ENCODE assay signal across 25 cellular contexts in genomic region chr11:19910931-19911330, GRCh38.
A peak's percentile ranks its signal among the peaks of the same experiment; 100 is the strongest.
DNase-seq lines count a peak whose midpoint lies in the region; ATAC-seq and TF ChIP-seq lines count a peak whose summit lies in the region.
"Had no signal": no experiment of that assay in that cellular context is flagged by ENCODE, and none has a peak within 500 bp of the region (broad histone marks: within the 10 kb centered on the region; RNA-seq: fewer than 3 reads in every experiment).

No MANE protein-coding gene starts in this region.

- no peak for ATAC-seq in stimulated activated naive CD8-positive, alpha-beta T cell treated with anti-CD3 and anti-CD28 coated beads, Interleukin-15, amount 100 ng/mL, for 72 hours
- ATAC-seq: GM12878, HCT116 had no signal

- peaks cover 11% of the 10 kb centered on the region for H3K36me3 Mint-ChIP-seq in chondrocyte (ENCODE audit: low read depth)
- H3K36me3 Mint-ChIP-seq in activated CD4-positive, alpha-beta T cell treated with anti-CD3 and anti-CD28 coated beads, Interleukin-2, amount 10 ng/mL, durations not matched to agents 7 days and 5 days (ENCODE audit: low read depth), result no peaks in the 10 kb centered on the region

- POLR2A ChIA-PET in activated CD4-positive, alpha-beta T cell treated with anti-CD3 and anti-CD28 coated beads, Interleukin-2, amount 10 ng/mL, durations not matched to agents 7 days and 5 days (lab: Charles Lee), result no interaction called here

- no peak overlapping the region for H3K4me3 Mint-ChIP-seq in chondrocyte (ENCODE audit: unreplicated experiment)
- H3K4me3 Mint-ChIP-seq in stimulated activated naive CD8-positive, alpha-beta T cell treated with anti-CD3 and anti-CD28 coated beads, Interleukin-15, amount 100 ng/mL, for 72 hours, result no peak overlapping the region
- H3K4me3 Mint-ChIP-seq in activated CD4-positive, alpha-beta T cell treated with anti-CD3 and anti-CD28 coated beads, Interleukin-2, amount 10 ng/mL, durations not matched to agents 7 days and 5 days, result no peak overlapping the region

- peaks cover 59% of the 10 kb centered on the region for H3K4me1 Mint-ChIP-seq in chondrocyte (ENCODE audit: low read depth)
- no peaks in the 10 kb centered on the region for H3K4me1 Mint-ChIP-seq in stimulated activated naive CD8-positive, alpha-beta T cell treated with anti-CD3 and anti-CD28 coated beads, Interleukin-15, amount 100 ng/mL, for 72 hours
- H3K4me1 Mint-ChIP-seq in activated CD4-positive, alpha-beta T cell treated with anti-CD3 and anti-CD28 coated beads, Interleukin-2, amount 10 ng/mL, durations not matched to agents 7 days and 5 days, result no peaks in the 10 kb centered on the region

- DNase-seq in NCI-H1694 treated with DMSO at 0.1 percent for 48 hours (lab: John Stamatoyannopoulos, UW) (peak; percentile 10), NCI-H1694 (lab: John Stamatoyannopoulos, UW) (no peak), NCI-H446 treated with DMSO at 0.1 percent for 48 hours (lab: John Stamatoyannopoulos, UW) (peak; percentile 75), chondrocyte (ENCODE audit: low spot score) (no peak), medulla oblongata (ENCODE audit: extremely low spot score) (no peak)
- no peak for DNase-seq in stimulated activated naive CD8-positive, alpha-beta T cell treated with anti-CD3 and anti-CD28 coated beads, Interleukin-15, amount 100 ng/mL, for 72 hours
- no peak for DNase-seq in activated CD4-positive, alpha-beta T cell treated with anti-CD3 and anti-CD28 coated beads, Interleukin-2, amount 10 ng/mL, durations not matched to agents 7 days and 5 days
- DNase-seq: AML-193, DMS 273 treated with DMSO at 0.1 percent for 48 hours, GF-D8, GOT3, KG1, MV-4-11, NCI-H1417 treated with DMSO at 0.1 percent for 48 hours, NCI-H2081 treated with DMSO at 0.1 percent for 48 hours, NCI-H524, NCI-H82, SIG-M5 had no signal

- CTCF ChIA-PET in activated CD4-positive, alpha-beta T cell treated with anti-CD3 and anti-CD28 coated beads, Interleukin-2, amount 10 ng/mL, durations not matched to agents 7 days and 5 days (lab: Charles Lee), result no interaction called here

- H3K9me3 Mint-ChIP-seq in chondrocyte (ENCODE audit: low read depth), result no peaks in the 10 kb centered on the region
- no peaks in the 10 kb centered on the region for H3K9me3 Mint-ChIP-seq in stimulated activated naive CD8-positive, alpha-beta T cell treated with anti-CD3 and anti-CD28 coated beads, Interleukin-15, amount 100 ng/mL, for 72 hours
- H3K9me3 Mint-ChIP-seq in activated CD4-positive, alpha-beta T cell treated with anti-CD3 and anti-CD28 coated beads, Interleukin-2, amount 10 ng/mL, durations not matched to agents 7 days and 5 days, result no peaks in the 10 kb centered on the region

- peaks cover 22% of the 10 kb centered on the region for H3K4me1 ChIP-seq in rectal smooth muscle tissue (ENCODE audit: control insufficient read depth, insufficient read depth, low read length)

- no peak for TF ChIP-seq CTCF in chondrocyte (IDR thresholded peaks at IDR 0.05)

- no peaks in the 10 kb centered on the region for H3K36me3 ChIP-seq in rectal smooth muscle tissue (ENCODE audit: control insufficient read depth, insufficient read depth, low read length)

- H3K27me3 ChIP-seq in rectal smooth muscle tissue (ENCODE audit: control insufficient read depth, insufficient read depth, low read length), result no peaks in the 10 kb centered on the region

- H3K27me3 Mint-ChIP-seq in chondrocyte (ENCODE audit: low read depth), result no peaks in the 10 kb centered on the region
- no peaks in the 10 kb centered on the region for H3K27me3 Mint-ChIP-seq in stimulated activated naive CD8-positive, alpha-beta T cell treated with anti-CD3 and anti-CD28 coated beads, Interleukin-15, amount 100 ng/mL, for 72 hours
- peaks cover 3% of the 10 kb centered on the region for H3K27me3 Mint-ChIP-seq in activated CD4-positive, alpha-beta T cell treated with anti-CD3 and anti-CD28 coated beads, Interleukin-2, amount 10 ng/mL, durations not matched to agents 7 days and 5 days

- H3K27ac Mint-ChIP-seq in chondrocyte (ENCODE audit: unreplicated experiment), result peak overlapping the region; percentile 30
- H3K27ac Mint-ChIP-seq in stimulated activated naive CD8-positive, alpha-beta T cell treated with anti-CD3 and anti-CD28 coated beads, Interleukin-15, amount 100 ng/mL, for 72 hours, result no peak overlapping the region
- no peak overlapping the region for H3K27ac Mint-ChIP-seq in activated CD4-positive, alpha-beta T cell treated with anti-CD3 and anti-CD28 coated beads, Interleukin-2, amount 10 ng/mL, durations not matched to agents 7 days and 5 days

- H3K27ac ChIP-seq in rectal smooth muscle tissue (ENCODE audit: low read depth, low read length), result peak overlapping the region; percentile 23
- H3K27ac ChIP-seq: 22Rv1, C4-2B, PC-9, RWPE1 had no signal

- no peak overlapping the region for H3K9ac ChIP-seq in rectal smooth muscle tissue (ENCODE audit: low read length)

- no peak overlapping the region for H3K4me3 ChIP-seq in rectal smooth muscle tissue (ENCODE audit: low read length)
- H3K4me3 ChIP-seq: GM12878, PC-9 had no signal

Comparison
In these comparisons a context has a peak if more than half of its experiments do, and no peak if none do; other contexts are left out.
1. DNase-seq: peak in NCI-H1694 treated with DMSO at 0.1 percent for 48 hours (single experiment) and NCI-H446 treated with DMSO at 0.1 percent for 48 hours (single experiment); none in NCI-H1694 (single experiment), chondrocyte (single experiment), stimulated activated naive CD8-positive, alpha-beta T cell treated with anti-CD3 and anti-CD28 coated beads, Interleukin-15, amount 100 ng/mL, for 72 hours (0 of 2), medulla oblongata (single experiment) and activated CD4-positive, alpha-beta T cell treated with anti-CD3 and anti-CD28 coated beads, Interleukin-2, amount 10 ng/mL, durations not matched to agents 7 days and 5 days (single experiment).